14 cellular contexts compared by ENCODE assay signal in the genomic region with DNA sequence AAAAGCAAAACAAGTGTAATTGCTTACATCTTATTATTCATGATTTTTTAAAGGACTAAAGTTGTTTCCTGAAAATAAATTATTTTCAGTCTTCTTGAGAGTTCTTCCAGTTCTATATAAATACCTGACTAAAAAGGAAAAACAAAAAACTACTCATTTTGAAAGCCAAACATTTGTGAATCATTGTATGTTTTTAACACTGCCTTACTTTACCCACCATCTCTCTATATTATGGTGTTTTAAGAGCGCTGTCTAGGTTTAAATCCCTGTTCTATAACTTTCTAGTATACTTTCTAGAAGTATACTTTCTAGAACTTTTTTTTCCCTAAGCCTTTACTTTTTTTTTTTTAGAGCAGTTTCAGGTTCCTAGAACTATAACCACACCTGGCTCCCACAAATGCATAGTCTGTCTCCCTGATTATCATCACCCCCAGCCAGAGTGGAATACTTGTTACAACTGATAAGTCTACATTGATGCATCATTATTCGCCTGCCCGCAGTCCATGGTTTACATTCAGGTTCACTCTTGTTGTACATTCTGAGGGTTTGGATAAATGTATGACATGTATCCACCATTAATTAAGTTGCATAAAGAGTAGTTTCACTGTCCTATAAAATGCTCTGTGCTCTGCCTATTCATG.
"Had no signal": no experiment of that assay in that cellular context is flagged by ENCODE, and none has a peak within 500 bp of the region (broad histone marks: within the 10 kb centered on the region; RNA-seq: fewer than 3 reads in every experiment).

No MANE protein-coding gene starts in this region.

- H3K4me3 Mint-ChIP-seq: immature natural killer cell, type B pancreatic cell had no signal

- H3K27me3 ChIP-seq: adrenal gland, colonic mucosa, esophagus squamous epithelium, neutrophil had no signal

- H3K9me3 Mint-ChIP-seq: immature natural killer cell, type B pancreatic cell had no signal

- H3K9me3 ChIP-seq: adrenal gland, colonic mucosa, esophagus squamous epithelium, neutrophil had no signal

- H3K36me3 ChIP-seq: colonic mucosa had no signal

- H3K27ac ChIP-seq: adrenal gland, colonic mucosa, esophagus squamous epithelium, neutrophil had no signal

- H3K4me1 ChIP-seq: colonic mucosa had no signal

- H3K27ac Mint-ChIP-seq: type B pancreatic cell had no signal

- DNase-seq: adrenal gland, caudate nucleus, colonic mucosa, esophagus squamous epithelium, foreskin fibroblast, glutamatergic neuron, immature natural killer cell, midbrain, retina, SW 1271, T-helper 9 cell had no signal

- H3K27me3 Mint-ChIP-seq: type B pancreatic cell had no signal

- H3K4me3 ChIP-seq: adrenal gland, colonic mucosa, esophagus squamous epithelium, lung had no signal
